In genomic region chr19:8513687-8514504, GRCh38 we compare ENCODE assay signal across 1 cellular context.
A peak's percentile ranks its signal among the peaks of the same experiment; 100 is the strongest.
TF ChIP-seq lines count a peak whose summit lies in the region.

Gene ZNF414, minus strand, starts transcription at chr19:8514167. Its CDS starts 121 bp downstream, at chr19:8514046.

TF ChIP-seq in HepG2, 621 proteins besides CTCF, POLR2A, EP300 and RAD21 (continued from another document and continues in another):
- TF ChIP-seq ZNF615 (CRISPR knock-in tag; IDR thresholded peaks at IDR 0.05; ENCODE audit: borderline replicate concordance) (no peak), SSRP1 (CRISPR knock-in tag; IDR thresholded peaks at IDR 0.05) (no peak), MTA3 (CRISPR knock-in tag; IDR thresholded peaks at IDR 0.05) (no peak), HCFC1 (IDR thresholded peaks at IDR 0.05; ENCODE audit: low read depth, low read length) (peak; percentile 50), RARG (CRISPR knock-in tag; IDR thresholded peaks at IDR 0.05; ENCODE audit: low read depth) (no peak), ZNF749 (CRISPR knock-in tag; IDR thresholded peaks at IDR 0.05; ENCODE audit: borderline replicate concordance) (no peak), RBAK (CRISPR knock-in tag; IDR thresholded peaks at IDR 0.05) (no peak), FOXO1 (CRISPR knock-in tag; IDR thresholded peaks at IDR 0.05) (peak; percentile 32), ZNF687 (CRISPR knock-in tag; IDR thresholded peaks at IDR 0.05) (peak; percentile 87), KAT7 (CRISPR knock-in tag; IDR thresholded peaks at IDR 0.05; ENCODE audit: borderline replicate concordance) (peak; percentile 37; the same call in 1 of the 2 replicates), ZBTB26 (CRISPR knock-in tag; IDR thresholded peaks at IDR 0.05; ENCODE audit: borderline replicate concordance) (no peak), FOXC1 (CRISPR knock-in tag; IDR thresholded peaks at IDR 0.05; ENCODE audit: borderline replicate concordance) (peak; percentile 3; the same call in 1 of the 2 replicates), DDIT3 (CRISPR knock-in tag; IDR thresholded peaks at IDR 0.05) (no peak), ARNT2 (CRISPR knock-in tag; IDR thresholded peaks at IDR 0.05; ENCODE audit: low read depth) (peak; percentile 97), TOPORS (CRISPR knock-in tag; IDR thresholded peaks at IDR 0.05) (no peak), ELF4 (CRISPR knock-in tag; IDR thresholded peaks at IDR 0.05; ENCODE audit: borderline replicate concordance) (peak; percentile 90; the same call in 1 of the 2 replicates), CENPX (CRISPR knock-in tag; IDR thresholded peaks at IDR 0.05) (no peak), ADNP (CRISPR knock-in tag; IDR thresholded peaks at IDR 0.05) (no peak), SETDB1 (CRISPR knock-in tag; IDR thresholded peaks at IDR 0.05; ENCODE audit: borderline replicate concordance) (no peak), ZNF136 (CRISPR knock-in tag; IDR thresholded peaks at IDR 0.05; ENCODE audit: low read depth) (no peak), ZNF552 (CRISPR knock-in tag; IDR thresholded peaks at IDR 0.05; ENCODE audit: borderline replicate concordance) (no peak), ZNF235 (CRISPR knock-in tag; IDR thresholded peaks at IDR 0.05; ENCODE audit: borderline replicate concordance) (peak; percentile 85; the same call in 1 of the 2 replicates), ZNF460 (CRISPR knock-in tag; IDR thresholded peaks at IDR 0.05; ENCODE audit: borderline replicate concordance) (no peak), ZNF160 (CRISPR knock-in tag; IDR thresholded peaks at IDR 0.05) (peak; percentile 83; the same call in 1 of the 2 replicates), HMG20B (CRISPR knock-in tag; conservative IDR thresholded peaks at IDR 0.05) (no peak), GABPB1 (CRISPR knock-in tag; IDR thresholded peaks at IDR 0.05) (peak; percentile 93), AGO2 (optimal IDR thresholded peaks at IDR 0.05; ENCODE audit: low read depth, low read length) (peak; percentile 44), ZNF275 (CRISPR knock-in tag; IDR thresholded peaks at IDR 0.05; ENCODE audit: borderline replicate concordance) (peak; percentile 71), PRPF4 (IDR thresholded peaks at IDR 0.05; ENCODE audit: low read depth, low read length, poor library complexity, severe bottlenecking) (no peak), ATF7-NPFF (CRISPR knock-in tag; IDR thresholded peaks at IDR 0.05; ENCODE audit: low read depth) (peak; percentile 85; the same call in 1 of the 2 replicates), ZNF18 (CRISPR knock-in tag; IDR thresholded peaks at IDR 0.05; ENCODE audit: insufficient replicate concordance) (peak; percentile 35), NR2F6 (IDR thresholded peaks at IDR 0.05) (no peak), NR2F6 (CRISPR knock-in tag; IDR thresholded peaks at IDR 0.05) (peak; percentile 13; the same call in 1 of the 2 replicates), SALL2 (CRISPR knock-in tag; IDR thresholded peaks at IDR 0.05) (peak; percentile 94), SOX6 (IDR thresholded peaks at IDR 0.05) (no peak), SOX6 (CRISPR knock-in tag; IDR thresholded peaks at IDR 0.05) (peak; percentile 42; the same call in 1 of the 2 replicates), RXRA (CRISPR knock-in tag; IDR thresholded peaks at IDR 0.05) (no peak), NFIB (CRISPR knock-in tag; IDR thresholded peaks at IDR 0.05; ENCODE audit: borderline replicate concordance) (no peak), ZNF777 (CRISPR knock-in tag; IDR thresholded peaks at IDR 0.05) (peak; percentile 64), TOE1 (CRISPR knock-in tag; IDR thresholded peaks at IDR 0.05) (no peak), BORCS8-MEF2B (CRISPR knock-in tag; IDR thresholded peaks at IDR 0.05) (peak; percentile 74; the same call in 1 of the 2 replicates), HOXA5 (CRISPR knock-in tag; IDR thresholded peaks at IDR 0.05) (peak; percentile 35; the same call in 1 of the 2 replicates), HES4 (CRISPR knock-in tag; IDR thresholded peaks at IDR 0.05; ENCODE audit: borderline replicate concordance) (peak; percentile 62; the same call in 1 of the 2 replicates)
- TF ChIP-seq, protein P1, sequence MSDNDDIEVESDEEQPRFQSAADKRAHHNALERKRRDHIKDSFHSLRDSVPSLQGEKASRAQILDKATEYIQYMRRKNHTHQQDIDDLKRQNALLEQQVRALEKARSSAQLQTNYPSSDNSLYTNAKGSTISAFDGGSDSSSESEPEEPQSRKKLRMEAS (IDR thresholded peaks at IDR 0.05), result peak; percentile 70
- TF ChIP-seq, protein P2, sequence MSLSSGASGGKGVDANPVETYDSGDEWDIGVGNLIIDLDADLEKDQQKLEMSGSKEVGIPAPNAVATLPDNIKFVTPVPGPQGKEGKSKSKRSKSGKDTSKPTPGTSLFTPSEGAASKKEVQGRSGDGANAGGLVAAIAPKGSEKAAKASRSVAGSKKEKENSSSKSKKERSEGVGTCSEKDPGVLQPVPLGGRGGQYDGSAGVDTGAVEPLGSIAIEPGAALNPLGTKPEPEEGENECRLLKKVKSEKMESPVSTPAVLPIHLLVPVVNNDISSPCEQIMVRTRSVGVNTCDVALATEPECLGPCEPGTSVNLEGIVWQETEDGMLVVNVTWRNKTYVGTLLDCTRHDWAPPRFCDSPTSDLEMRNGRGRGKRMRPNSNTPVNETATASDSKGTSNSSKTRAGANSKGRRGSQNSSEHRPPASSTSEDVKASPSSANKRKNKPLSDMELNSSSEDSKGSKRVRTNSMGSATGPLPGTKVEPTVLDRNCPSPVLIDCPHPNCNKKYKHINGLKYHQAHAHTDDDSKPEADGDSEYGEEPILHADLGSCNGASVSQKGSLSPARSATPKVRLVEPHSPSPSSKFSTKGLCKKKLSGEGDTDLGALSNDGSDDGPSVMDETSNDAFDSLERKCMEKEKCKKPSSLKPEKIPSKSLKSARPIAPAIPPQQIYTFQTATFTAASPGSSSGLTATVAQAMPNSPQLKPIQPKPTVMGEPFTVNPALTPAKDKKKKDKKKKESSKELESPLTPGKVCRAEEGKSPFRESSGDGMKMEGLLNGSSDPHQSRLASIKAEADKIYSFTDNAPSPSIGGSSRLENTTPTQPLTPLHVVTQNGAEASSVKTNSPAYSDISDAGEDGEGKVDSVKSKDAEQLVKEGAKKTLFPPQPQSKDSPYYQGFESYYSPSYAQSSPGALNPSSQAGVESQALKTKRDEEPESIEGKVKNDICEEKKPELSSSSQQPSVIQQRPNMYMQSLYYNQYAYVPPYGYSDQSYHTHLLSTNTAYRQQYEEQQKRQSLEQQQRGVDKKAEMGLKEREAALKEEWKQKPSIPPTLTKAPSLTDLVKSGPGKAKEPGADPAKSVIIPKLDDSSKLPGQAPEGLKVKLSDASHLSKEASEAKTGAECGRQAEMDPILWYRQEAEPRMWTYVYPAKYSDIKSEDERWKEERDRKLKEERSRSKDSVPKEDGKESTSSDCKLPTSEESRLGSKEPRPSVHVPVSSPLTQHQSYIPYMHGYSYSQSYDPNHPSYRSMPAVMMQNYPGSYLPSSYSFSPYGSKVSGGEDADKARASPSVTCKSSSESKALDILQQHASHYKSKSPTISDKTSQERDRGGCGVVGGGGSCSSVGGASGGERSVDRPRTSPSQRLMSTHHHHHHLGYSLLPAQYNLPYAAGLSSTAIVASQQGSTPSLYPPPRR (CRISPR knock-in tag; IDR thresholded peaks at IDR 0.05; ENCODE audit: borderline replicate concordance), result 0 out of 2 replicates have a peak, but pooled peaks have one; percentile 9
- TF ChIP-seq, protein P3, sequence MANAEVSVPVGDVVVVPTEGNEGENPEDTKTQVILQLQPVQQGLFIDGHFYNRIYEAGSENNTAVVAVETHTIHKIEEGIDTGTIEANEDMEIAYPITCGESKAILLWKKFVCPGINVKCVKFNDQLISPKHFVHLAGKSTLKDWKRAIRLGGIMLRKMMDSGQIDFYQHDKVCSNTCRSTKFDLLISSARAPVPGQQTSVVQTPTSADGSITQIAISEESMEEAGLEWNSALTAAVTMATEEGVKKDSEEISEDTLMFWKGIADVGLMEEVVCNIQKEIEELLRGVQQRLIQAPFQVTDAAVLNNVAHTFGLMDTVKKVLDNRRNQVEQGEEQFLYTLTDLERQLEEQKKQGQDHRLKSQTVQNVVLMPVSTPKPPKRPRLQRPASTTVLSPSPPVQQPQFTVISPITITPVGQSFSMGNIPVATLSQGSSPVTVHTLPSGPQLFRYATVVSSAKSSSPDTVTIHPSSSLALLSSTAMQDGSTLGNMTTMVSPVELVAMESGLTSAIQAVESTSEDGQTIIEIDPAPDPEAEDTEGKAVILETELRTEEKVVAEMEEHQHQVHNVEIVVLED (CRISPR knock-in tag; IDR thresholded peaks at IDR 0.05; ENCODE audit: borderline replicate concordance), result peak; percentile 77; the same call in 1 of the 2 replicates
